In genomic region chr16:47016700-47017133, GRCh38 we compare ENCODE assay signal across 9 cellular contexts. TPM values are rescaled to one million over a fixed set of nuclear protein-coding genes. Genes with fewer than 3 reads are reported as not detected.
A peak's percentile ranks its signal among the peaks of the same experiment; 100 is the strongest.
DNase-seq lines count a peak whose midpoint lies in the region; ATAC-seq, FAIRE-seq and TF ChIP-seq lines count a peak whose summit lies in the region.
"Had no signal": no experiment of that assay in that cellular context is flagged by ENCODE, and none has a peak within 500 bp of the region (broad histone marks: within the 10 kb centered on the region; RNA-seq: fewer than 3 reads in every experiment).

No MANE protein-coding gene starts in this region.

- RAD21 ChIA-PET in GM12878 (lab: Charles Lee; ENCODE audit: unreplicated experiment): interaction anchor here (3.0 to 3.1 kb wide), 2 partner anchors 42 to 126 kb away, joined by 29 read pairs; partner anchors contain the start of genes DNAJA2 and NETO2

- peak; percentile 54 for TF ChIP-seq POLR2A in GM12878 (IDR thresholded peaks at IDR 0.05; ENCODE audit: low read depth, low read length)

- H3K9ac ChIP-seq in GM12878 (ENCODE audit: control insufficient read depth, insufficient read depth, low read length) (peak overlapping the region; percentile 49), colonic mucosa (ENCODE audit: low read depth in 2 of 2, low read length in 2 of 2) (no peak overlapping the region)

- no peaks in the 10 kb centered on the region for H3K27me3 Mint-ChIP-seq in CD4-positive, alpha-beta memory T cell

- no peak overlapping the region for H3K27ac ChIP-seq in CD4-positive, alpha-beta memory T cell (ENCODE audit: low read depth, low read length)
- H3K27ac ChIP-seq in GM12878 (ENCODE audit: control insufficient read depth, insufficient read depth): peak overlapping the region; percentile 84
- H3K27ac ChIP-seq in colonic mucosa: no peak overlapping the region
- no peak overlapping the region for H3K27ac ChIP-seq in effector memory CD4-positive, alpha-beta T cell (ENCODE audit: insufficient read depth, low read length, poor library complexity, severe bottlenecking)
- H3K27ac ChIP-seq: suprapubic skin had no signal

- no peaks in the 10 kb centered on the region for H3K79me2 ChIP-seq in GM12878 (ENCODE audit: control insufficient read depth, insufficient read depth, low read length)

- peak overlapping the region; percentile 49 for H3K4me2 ChIP-seq in GM12878 (ENCODE audit: control insufficient read depth, insufficient read depth)

- SMC1A ChIA-PET in GM12878 (lab: Charles Lee; ENCODE audit: uncharacterized antibody, unreplicated experiment): interaction anchor here (1.1 to 3.6 kb wide), 3 partner anchors 42 to 68 kb away, joined by 3 to 31 read pairs (median 14); partner anchors contain the start of gene DNAJA2

- H2AFZ ChIP-seq in GM12878 (ENCODE audit: control insufficient read depth, low read depth, low read length): peak overlapping the region; percentile 43

- POLR2A ChIA-PET in CD4-positive, alpha-beta memory T cell (lab: Charles Lee; ENCODE audit: partially characterized antibody): no interaction called here
- POLR2A ChIA-PET in GM12878 (lab: Charles Lee): no interaction called here

- CTCF ChIA-PET in CD4-positive, alpha-beta memory T cell (lab: Charles Lee; ENCODE audit: partially characterized antibody): no interaction called here
- CTCF ChIA-PET in GM12878 (lab: Yijun Ruan, JAX): interaction anchor here (1.0 to 3.4 kb wide), 3 partner anchors 44 to 69 kb away, joined by 3 to 23 read pairs (median 3); no protein-coding TSS in a partner anchor

- 2% methylated on average over 6 of the region's 6 CpGs for WGBS in GM12878 (ENCODE audit: insufficient coverage, insufficient replicate concordance, low lambda C conversion rate, missing lambda C conversion rate)

- no peaks in the 10 kb centered on the region for H3K36me3 Mint-ChIP-seq in CD4-positive, alpha-beta memory T cell

- no TSS peak for BruUV-seq in GM12878 (replicated peaks; lab: Mats Ljungman, UMichigan)

- peak overlapping the region in 4 of 7 donors; percentile 17 to 72 (median 54) for H3K27ac Mint-ChIP-seq in CD4-positive, alpha-beta memory T cell

- DNase-seq in CD4-positive, alpha-beta memory T cell: no peak
- peak; percentile 71 for DNase-seq in GM12878 (ENCODE audit: low read depth, low spot score)
- DNase-seq in colonic mucosa: no peak
- DNase-seq in effector memory CD4-positive, alpha-beta T cell: no peak
- no peak for DNase-seq in SW480 (ENCODE audit: low spot score)
- no peak for DNase-seq in HT-29 (ENCODE audit: low spot score)

- no peaks in the 10 kb centered on the region for H3K27me3 ChIP-seq in CD4-positive, alpha-beta memory T cell (ENCODE audit: insufficient read depth, low read length)
- H3K27me3 ChIP-seq in GM12878 (replicated peaks in 1 of 2; ENCODE audit: control insufficient read depth in 2 of 2, insufficient read depth in 2 of 2, low read length in 1 of 2) (no peaks in the 10 kb centered on the region), colonic mucosa (no peaks in the 10 kb centered on the region)
- no peaks in the 10 kb centered on the region for H3K27me3 ChIP-seq in effector memory CD4-positive, alpha-beta T cell (replicated peaks; ENCODE audit: control insufficient read depth, insufficient read depth, low read length, poor library complexity, severe bottlenecking)
- H3K27me3 ChIP-seq: suprapubic skin had no signal

- no peaks in the 10 kb centered on the region for H3K9me3 ChIP-seq in CD4-positive, alpha-beta memory T cell (ENCODE audit: control insufficient read depth in 1 of 2, low read length in 2 of 2)
- H3K9me3 ChIP-seq in GM12878 (replicated peaks; ENCODE audit: control insufficient read depth, insufficient read depth, low read length) (no peaks in the 10 kb centered on the region; the same call in 2 of the 3 replicates), colonic mucosa (no peaks in the 10 kb centered on the region)
- H3K9me3 ChIP-seq in effector memory CD4-positive, alpha-beta T cell (ENCODE audit: control insufficient read depth, low read length): no peaks in the 10 kb centered on the region
- H3K9me3 ChIP-seq: suprapubic skin had no signal

- no peaks in the 10 kb centered on the region for H4K20me1 ChIP-seq in GM12878 (ENCODE audit: control insufficient read depth, insufficient read depth)

- TF ChIP-seq CTCF in GM12878 (IDR thresholded peaks at IDR 0.05 in 2 of 3, conservative IDR thresholded peaks at IDR 0.05 in 1 of 3; ENCODE audit: control insufficient read depth in 2 of 3, extremely low read depth in 1 of 3, insufficient read depth in 1 of 3, low read depth in 3 of 3, low read length in 3 of 3) (no peak), colonic mucosa (IDR thresholded peaks at IDR 0.05) (no peak)

- intact Hi-C loops in CD4-positive, alpha-beta memory T cell (cut with micrococcal nuclease): no loop called here
- intact Hi-C loops in GM12878 (cut with micrococcal nuclease; ENCODE audit: unreplicated experiment) (loop anchor here (1.0 to 5.0 kb wide), 2 partner anchors 67 to 126 kb away; partner anchors contain the start of gene NETO2), colonic mucosa (cut with DNase I) (no loop called here)

- H3K4me1 ChIP-seq in CD4-positive, alpha-beta memory T cell (ENCODE audit: insufficient read depth, low read length): peaks cover 11% of the 10 kb centered on the region
- peaks cover 31% of the 10 kb centered on the region for H3K4me1 ChIP-seq in GM12878 (ENCODE audit: control insufficient read depth, insufficient read depth, low read length)
- no peaks in the 10 kb centered on the region for H3K4me1 ChIP-seq in colonic mucosa
- H3K4me1 ChIP-seq in effector memory CD4-positive, alpha-beta T cell (ENCODE audit: control insufficient read depth, insufficient read depth, low read length, poor library complexity, severe bottlenecking): peaks cover 5% of the 10 kb centered on the region
- H3K4me1 ChIP-seq: suprapubic skin had no signal

- peak in 1 of 2 experiments; percentile 56; a peak in 2 of 4 replicates for TF ChIP-seq EP300 in GM12878 (IDR thresholded peaks at IDR 0.05; ENCODE audit: borderline replicate concordance in 1 of 2, control insufficient read depth in 1 of 2, low read depth in 2 of 2, low read length in 2 of 2)

- peak; percentile 70 for FAIRE-seq in GM12878 (lab: Jason Lieb, UNC)

- in situ Hi-C loops in GM12878 (cut with MboI): no loop called here

- no peaks in the 10 kb centered on the region for H3K9me3 Mint-ChIP-seq in CD4-positive, alpha-beta memory T cell

- ATAC-seq in GM19025 (IDR thresholded peaks at IDR 0.05; ENCODE audit: low read depth, unreplicated experiment) (peak; percentile 45), HG03460 (IDR thresholded peaks at IDR 0.05; ENCODE audit: unreplicated experiment) (peak; percentile 48), GM12878 (peak; percentile 72)

- H3K36me3 ChIP-seq in CD4-positive, alpha-beta memory T cell (ENCODE audit: insufficient read depth, low read length): no peaks in the 10 kb centered on the region
- H3K36me3 ChIP-seq in GM12878 (ENCODE audit: control insufficient read depth in 2 of 2, insufficient read depth in 2 of 2, low read length in 1 of 2): no peaks in the 10 kb centered on the region
- no peaks in the 10 kb centered on the region for H3K36me3 ChIP-seq in colonic mucosa
- no peaks in the 10 kb centered on the region for H3K36me3 ChIP-seq in effector memory CD4-positive, alpha-beta T cell (ENCODE audit: control insufficient read depth, insufficient read depth, low read length)
- H3K36me3 ChIP-seq: suprapubic skin had no signal

- H3K4me3 ChIP-seq in CD4-positive, alpha-beta memory T cell (ENCODE audit: low read length in 2 of 2): no peak overlapping the region
- H3K4me3 ChIP-seq in GM12878: peak overlapping the region; percentile 35; the same call in 1 of the 2 replicates
- no peak overlapping the region for H3K4me3 ChIP-seq in colonic mucosa
- no peak overlapping the region for H3K4me3 ChIP-seq in effector memory CD4-positive, alpha-beta T cell (ENCODE audit: insufficient read depth, low read depth, low read length, poor library complexity, severe bottlenecking)
- H3K4me3 ChIP-seq: suprapubic skin had no signal

- TF ChIP-seq RAD21 in GM12878 (IDR thresholded peaks at IDR 0.05; ENCODE audit: insufficient read depth, low read depth, low read length): no peak

- peaks cover 12 to 23% (median 19%) of the 10 kb centered on the region in 4 donors for H3K4me1 Mint-ChIP-seq in CD4-positive, alpha-beta memory T cell

- peak overlapping the region in 6 of 8 donors; percentile 8 to 51 (median 17) for H3K4me3 Mint-ChIP-seq in CD4-positive, alpha-beta memory T cell

TF ChIP-seq in GM12878, 131 proteins besides CTCF, POLR2A, EP300 and RAD21 (continues in another document):
- TF ChIP-seq BHLHE40 (IDR thresholded peaks at IDR 0.05; ENCODE audit: borderline replicate concordance in 1 of 2, low read depth in 2 of 2, low read length in 1 of 2) (peak in 1 of 2 experiments; percentile 26; a peak in 1 of 4 replicates), SPI1 (IDR thresholded peaks at IDR 0.05; ENCODE audit: borderline replicate concordance, insufficient read depth, low read depth, low read length) (peak; percentile 31; the same call in 1 of the 2 replicates)

RNA-seq across cellular contexts. Expression of gene DNAJA2, which starts 43.2 kb away (rescaled TPM):
- total RNA-seq in CD4-positive, alpha-beta memory T cell: 10 to 100 TPM; 73.2 to 79.5 TPM
- 10 to 100 TPM; 79.2 to 95.6 TPM for polyA plus RNA-seq in CD4-positive, alpha-beta memory T cell
- total RNA-seq in GM12878 (2013; cell fraction: nucleolus; rRNA removed): 54.2 and 54.9 TPM in 2 replicates
- total RNA-seq in GM12878 (2014; rRNA removed) (58.6 and 74.7 TPM in 2 replicates), GM12878 (2014; rRNA removed; fragmentation: Illumina TruSeq; extraction: Trizol) (74.5 and 75.6 TPM in 2 replicates), GM12878 (2021) (71.8 and 74.1 TPM in 2 replicates), colonic mucosa (10 to 100 TPM; 58.2 to 70.4 TPM)
- 32.3 TPM for polyA plus RNA-seq in GM12878 (2011; ENCODE audit: low read depth)
- polyA plus RNA-seq in GM12878 (2011; rRNA removed) (26.2 and 37.4 TPM in 2 replicates), GM12878 (2014; fragmentation: Illumina TruSeq; extraction: Trizol) (57.7 and 67.2 TPM in 2 replicates), GM12878 (2014; fragmentation: Nextera tagmentation; extraction: Ambion mirVana) (10 to 100 TPM; 40.4 to 43.5 TPM), GM12878 (2014; rRNA removed) (33.6 and 33.8 TPM in 2 replicates), GM12878 (2016; fragmentation: Nextera tagmentation; extraction: Ambion mirVana) (10 to 100 TPM; 94.4 to 96.4 TPM)
- 7.6 and 9.1 TPM in 2 replicates for polyA plus RNA-seq in GM12878 (2011; cell fraction: cytosol; rRNA removed)
- polyA plus RNA-seq in GM12878 (2011; cell fraction: nucleus; rRNA removed): 14.8 and 20.9 TPM in 2 replicates
- 35.2 and 43.8 TPM in 2 replicates for polyA plus RNA-seq in GM12878 (2012)
- 30.4 and 50.9 TPM in 2 replicates for polyA minus RNA-seq in GM12878 (2011; rRNA and poly(A)+ RNA removed)
- polyA minus RNA-seq in GM12878 (2011; cell fraction: cytosol; rRNA and poly(A)+ RNA removed): 22.9 and 23.4 TPM in 2 replicates
- polyA minus RNA-seq in GM12878 (2011; cell fraction: nucleus; rRNA and poly(A)+ RNA removed): 17.0 and 23.0 TPM in 2 replicates
- total RNA-seq in HT-29 (2014; rRNA removed; shearing (Covaris generic)): 35.4 and 36.5 TPM in 2 replicates
